28 cellular contexts compared by ENCODE assay signal in genomic region chr12:48880647-48881046, GRCh38.
"Had no signal": no experiment of that assay in that cellular context is flagged by ENCODE, and none has a peak within 500 bp of the region (broad histone marks: within the 10 kb centered on the region; RNA-seq: fewer than 3 reads in every experiment).

No MANE protein-coding gene starts in this region.

- H3K27me3 Mint-ChIP-seq: progenitor cell of endocrine pancreas had no signal

- H3K36me3 ChIP-seq: left lung, lower lobe of right lung, ovary, right atrium auricular region, stomach, thyroid gland, transverse colon, upper lobe of right lung had no signal

- H3K9me3 ChIP-seq: left lung, lower lobe of right lung, ovary, right atrium auricular region, stomach, testis, thyroid gland, transverse colon, upper lobe of right lung had no signal

- H3K27ac ChIP-seq: left lung, lower lobe of right lung, ovary, right atrium auricular region, skin epidermis, testis, transverse colon, upper lobe of right lung had no signal

- H3K4me3 Mint-ChIP-seq: naive B cell; natural killer cell; neural crest cell; stimulated activated naive B cell treated with anti-CD40 and anti-IgM and Interleukin-4, amounts not matched to agents 10 μg/mL and 1 μg/mL and 100 μg/mL, for 72 hours had no signal

- DNase-seq: head of caudate nucleus; hippocampal formation; left colon; left lung; lower lobe of right lung; mammary epithelial cell; mesenchymal stem cell; naive B cell; natural killer cell; ovary; stimulated activated CD4-positive, alpha-beta T cell treated with anti-CD3 and anti-CD28 coated beads, Interleukin-12 subunit alpha, Interleukin-12 subunit beta, amount 100 ng/mL, for 4 hours; stimulated activated CD4-positive, alpha-beta T cell treated with anti-CD3 and anti-CD28 coated beads, Interleukin-15, amount 100 ng/mL, for 24 hours; stimulated activated CD4-positive, alpha-beta T cell treated with anti-CD3 and anti-CD28 coated beads, Interleukin-2, amount 100 ng/mL, for 24 hours; stimulated activated CD4-positive, alpha-beta T cell treated with anti-CD3 and anti-CD28 coated beads, Interleukin-4, amount 100 ng/mL, for 1 hour; stimulated activated naive B cell treated with anti-CD40 and anti-IgM and Interleukin-4, amounts not matched to agents 10 μg/mL and 1 μg/mL and 100 μg/mL, for 72 hours; stimulated activated naive CD8-positive, alpha-beta T cell treated with anti-CD3 and anti-CD28 coated beads, Interleukin-15, Interleukin-2, amounts not matched to agents 100 U/mL and 50 U/mL, for 24 hours; stomach; testis; thyroid gland; transverse colon; upper lobe of right lung had no signal

- H3K27me3 ChIP-seq: ovary, right atrium auricular region, testis, thyroid gland, upper lobe of right lung had no signal

- FAIRE-seq: keratinocyte, urothelium cell line had no signal

- ATAC-seq: left colon; left lung; lower lobe of right lung; natural killer cell; sciatic nerve; stimulated activated naive B cell treated with anti-CD40 and anti-IgM and Interleukin-4, amounts not matched to agents 10 μg/mL and 1 μg/mL and 100 μg/mL, for 72 hours; stimulated activated naive CD8-positive, alpha-beta T cell treated with anti-CD3 and anti-CD28 coated beads, Interleukin-15, Interleukin-2, amounts not matched to agents 100 U/mL and 50 U/mL, for 24 hours; upper lobe of right lung had no signal

- H3K27ac Mint-ChIP-seq: natural killer cell; stimulated activated naive B cell treated with anti-CD40 and anti-IgM and Interleukin-4, amounts not matched to agents 10 μg/mL and 1 μg/mL and 100 μg/mL, for 72 hours had no signal

- H3K36me3 Mint-ChIP-seq: naive B cell; natural killer cell; stimulated activated naive B cell treated with anti-CD40 and anti-IgM and Interleukin-4, amounts not matched to agents 10 μg/mL and 1 μg/mL and 100 μg/mL, for 72 hours had no signal

- H3K9me3 Mint-ChIP-seq: naive B cell; natural killer cell; neural crest cell; stimulated activated naive B cell treated with anti-CD40 and anti-IgM and Interleukin-4, amounts not matched to agents 10 μg/mL and 1 μg/mL and 100 μg/mL, for 72 hours had no signal

- H3K4me3 ChIP-seq: left lung, lower lobe of right lung, ovary, right atrium auricular region, skin epidermis, stomach, testis, thyroid gland, transverse colon, upper lobe of right lung had no signal
